Comparison of ENCODE assay signal across 24 cellular contexts in genomic region chr5:96522635-96523355, GRCh38.
DNase-seq lines count a peak whose midpoint lies in the region; ATAC-seq, FAIRE-seq and TF ChIP-seq lines count a peak whose summit lies in the region.
"Had no signal": no experiment of that assay in that cellular context is flagged by ENCODE, and none has a peak within 500 bp of the region (broad histone marks: within the 10 kb centered on the region; RNA-seq: fewer than 3 reads in every experiment).

No MANE protein-coding gene starts in this region.

- POLR2A ChIA-PET in naive thymus-derived CD8-positive, alpha-beta T cell (lab: Charles Lee), result no interaction called here

- H3K27ac ChIP-seq in body of pancreas (no peak overlapping the region), pancreas (no peak overlapping the region), esophagus squamous epithelium (no peak overlapping the region)
- H3K27ac ChIP-seq: 22Rv1, BLaER1, C4-2B had no signal

- H3K9me3 Mint-ChIP-seq in naive thymus-derived CD8-positive, alpha-beta T cell, result no peaks in the 10 kb centered on the region
- H3K9me3 Mint-ChIP-seq: CD8-positive, alpha-beta T cell had no signal

- no peak overlapping the region for H3K27ac Mint-ChIP-seq in naive thymus-derived CD8-positive, alpha-beta T cell
- H3K27ac Mint-ChIP-seq: B cell; CD4-positive, CD25-positive, alpha-beta regulatory T cell; CD8-positive, alpha-beta T cell had no signal

- DNase-seq in DMS53 (lab: John Stamatoyannopoulos, UW), result peak; percentile 17
- no peak for DNase-seq in DMS53 treated with DMSO at 0.1 percent for 48 hours (lab: John Stamatoyannopoulos, UW; ENCODE audit: unreplicated experiment)
- peak; percentile 34 to 73 (median 56) for DNase-seq in body of pancreas
- peak; percentile 59 for DNase-seq in fibroblast of villous mesenchyme (ENCODE audit: low read depth)
- DNase-seq in pancreas, result peak in 4 of 6 donors; percentile 43 to 55 (median 46)
- DNase-seq in naive thymus-derived CD8-positive, alpha-beta T cell, result no peak
- no peak for DNase-seq in esophagus squamous epithelium (lab: John Stamatoyannopoulos, UW)
- DNase-seq: Caco-2; CD4-positive, CD25-positive, alpha-beta regulatory T cell; CD8-positive, alpha-beta T cell; DMS153; DMS79 treated with DMSO at 0.1 percent for 48 hours; GF-D8; GOT3 had no signal

- no peak for TF ChIP-seq CTCF in body of pancreas (IDR thresholded peaks at IDR 0.05)
- no peak for TF ChIP-seq CTCF in fibroblast of villous mesenchyme (IDR thresholded peaks at IDR 0.05; ENCODE audit: insufficient read depth, low read depth, low read length)
- no peak for TF ChIP-seq CTCF in pancreas (IDR thresholded peaks at IDR 0.05)
- TF ChIP-seq CTCF in esophagus squamous epithelium (IDR thresholded peaks at IDR 0.05), result no peak

- H3K4me1 Mint-ChIP-seq in naive thymus-derived CD8-positive, alpha-beta T cell, result no peaks in the 10 kb centered on the region
- H3K4me1 Mint-ChIP-seq: B cell had no signal

- H3K4me3 ChIP-seq in body of pancreas (no peak overlapping the region), fibroblast of villous mesenchyme (ENCODE audit: low read depth, low read length) (no peak overlapping the region), pancreas (no peak overlapping the region), esophagus squamous epithelium (no peak overlapping the region)
- H3K4me3 ChIP-seq: BLaER1 had no signal

- ATAC-seq in body of pancreas (peak; percentile 80), pancreas (peak; percentile 70 to 94 (median 93)), HG03521 (IDR thresholded peaks at IDR 0.05; ENCODE audit: unreplicated experiment) (no peak)
- no peak for ATAC-seq in naive thymus-derived CD8-positive, alpha-beta T cell
- ATAC-seq: CD8-positive, alpha-beta T cell; HCT116 had no signal

- H3K27me3 ChIP-seq in body of pancreas (no peaks in the 10 kb centered on the region), pancreas (no peaks in the 10 kb centered on the region), esophagus squamous epithelium (no peaks in the 10 kb centered on the region)
- H3K27me3 ChIP-seq: BLaER1 had no signal

- H3K27me3 Mint-ChIP-seq in naive thymus-derived CD8-positive, alpha-beta T cell, result peaks cover 0 to 12% (median 6%) of the 10 kb centered on the region in 5 donors

- H3K4me1 ChIP-seq in body of pancreas (peaks cover 7% of the 10 kb centered on the region), pancreas (no peaks in the 10 kb centered on the region), esophagus squamous epithelium (no peaks in the 10 kb centered on the region)
- H3K4me1 ChIP-seq: BLaER1, Caco-2 had no signal

- 29 to 43% methylated on average over 7 of the region's 7 CpGs for WGBS in body of pancreas, 2 donors
- 35 to 37% methylated on average over 7 of the region's 7 CpGs for WGBS in pancreas, 2 donors
- 67 to 87% methylated on average over 7 of the region's 7 CpGs for WGBS in esophagus squamous epithelium, 2 donors

- no peak for TF ChIP-seq POLR2A in body of pancreas (IDR thresholded peaks at IDR 0.05)
- no peak for TF ChIP-seq POLR2A in esophagus squamous epithelium (IDR thresholded peaks at IDR 0.05)

- H3K9me3 ChIP-seq in body of pancreas, result no peaks in the 10 kb centered on the region
- no peaks in the 10 kb centered on the region for H3K9me3 ChIP-seq in pancreas
- H3K9me3 ChIP-seq in esophagus squamous epithelium, result no peaks in the 10 kb centered on the region
- H3K9me3 ChIP-seq: BLaER1, Caco-2 had no signal

- H3K36me3 ChIP-seq in body of pancreas (replicated peaks in 1 of 2; ENCODE audit: insufficient read depth in 1 of 2, low read depth in 2 of 2) (no peaks in the 10 kb centered on the region), pancreas (no peaks in the 10 kb centered on the region), esophagus squamous epithelium (no peaks in the 10 kb centered on the region)
- H3K36me3 ChIP-seq: BLaER1 had no signal

- no peak for FAIRE-seq in pancreas (lab: Jason Lieb, UNC)
- FAIRE-seq: A204.1, GM12891, GM18507, H54 had no signal

- H3K36me3 Mint-ChIP-seq in naive thymus-derived CD8-positive, alpha-beta T cell, result no peaks in the 10 kb centered on the region
- H3K36me3 Mint-ChIP-seq: CD4-positive, CD25-positive, alpha-beta regulatory T cell; CD8-positive, alpha-beta T cell had no signal

- H3K4me3 Mint-ChIP-seq in naive thymus-derived CD8-positive, alpha-beta T cell, result no peak overlapping the region
- H3K4me3 Mint-ChIP-seq: B cell; CD4-positive, CD25-positive, alpha-beta regulatory T cell; CD8-positive, alpha-beta T cell had no signal

- intact Hi-C loops in body of pancreas (cut with DNase I) (no loop called here), pancreas (cut with DNase I) (no loop called here), esophagus squamous epithelium (cut with DNase I) (no loop called here)

Comparison
In these comparisons a context has a peak if more than half of its experiments do, and no peak if none do; other contexts are left out.
1. DNase-seq: peak in DMS53 (single experiment), body of pancreas (4 of 4), fibroblast of villous mesenchyme (single experiment) and pancreas (4 of 6); none in DMS53 treated with DMSO at 0.1 percent for 48 hours (single experiment), naive thymus-derived CD8-positive, alpha-beta T cell (0 of 10) and esophagus squamous epithelium (single experiment).
2. ATAC-seq: peak in body of pancreas (single experiment) and pancreas (4 of 4); none in HG03521 (single experiment) and naive thymus-derived CD8-positive, alpha-beta T cell (0 of 2).